Comparison of ENCODE assay signal across 13 cellular contexts in genomic region chr1:12176298-12177118, GRCh38. TPM values are rescaled to one million over a fixed set of nuclear protein-coding genes. Genes with fewer than 3 reads are reported as not detected.
A peak's percentile ranks its signal among the peaks of the same experiment; 100 is the strongest.
DNase-seq lines count a peak whose midpoint lies in the region; ATAC-seq and TF ChIP-seq lines count a peak whose summit lies in the region.
"Had no signal": no experiment of that assay in that cellular context is flagged by ENCODE, and none has a peak within 500 bp of the region (broad histone marks: within the 10 kb centered on the region; RNA-seq: fewer than 3 reads in every experiment).

No MANE protein-coding gene starts in this region.

- CTCF ChIA-PET in activated naive CD4-positive, alpha-beta T cell treated with anti-CD3 and anti-CD28 coated beads for 36 hours (lab: Charles Lee), result interaction anchor here (1.3 to 3.1 kb wide), 3 partner anchors 8 to 51 kb away, joined by 4 to 33 read pairs (median 8); no protein-coding TSS in a partner anchor

- 84 to 86% methylated on average over 6 of the region's 6 CpGs for WGBS in tibial nerve, 2 donors

- H3K4me1 Mint-ChIP-seq in activated naive CD4-positive, alpha-beta T cell treated with anti-CD3 and anti-CD28 coated beads for 36 hours (ENCODE audit: low read depth), result peaks cover 89% of the 10 kb centered on the region
- H3K4me1 Mint-ChIP-seq in activated naive CD8-positive, alpha-beta T cell treated with anti-CD3 and anti-CD28 coated beads for 36 hours, result peaks cover 85% of the 10 kb centered on the region

- H3K27ac ChIP-seq in lower lobe of right lung (peak overlapping the region; percentile 31), tibial nerve (peak overlapping the region in 3 of 4 donors; percentile 85 to 97 (median 89))

- TF ChIP-seq CTCF in lower lobe of right lung (IDR thresholded peaks at IDR 0.05) (no peak), tibial nerve (IDR thresholded peaks at IDR 0.05) (no peak)

- no peaks in the 10 kb centered on the region for H3K27me3 Mint-ChIP-seq in activated naive CD4-positive, alpha-beta T cell treated with anti-CD3 and anti-CD28 coated beads for 36 hours (ENCODE audit: low read depth)
- H3K27me3 Mint-ChIP-seq in activated naive CD8-positive, alpha-beta T cell treated with anti-CD3 and anti-CD28 coated beads for 36 hours, result no peaks in the 10 kb centered on the region

- no peak for ATAC-seq in lower lobe of right lung
- no peak for ATAC-seq in HG03460 (IDR thresholded peaks at IDR 0.05; ENCODE audit: unreplicated experiment)

- no peaks in the 10 kb centered on the region for H3K36me3 ChIP-seq in lower lobe of right lung
- H3K36me3 ChIP-seq in tibial nerve, result no peaks in the 10 kb centered on the region
- H3K36me3 ChIP-seq: thoracic aorta had no signal

- H3K4me1 ChIP-seq in lower lobe of right lung (peaks cover 99% of the 10 kb centered on the region), tibial nerve (peaks cover 0 to 98% (median 79%) of the 10 kb centered on the region in 4 donors)

- H3K27me3 ChIP-seq in lower lobe of right lung (ENCODE audit: low read depth) (no peaks in the 10 kb centered on the region), tibial nerve (no peaks in the 10 kb centered on the region)

- no peak for TF ChIP-seq EP300 in tibial nerve (IDR thresholded peaks at IDR 0.05)

- H3K36me3 Mint-ChIP-seq in activated naive CD4-positive, alpha-beta T cell treated with anti-CD3 and anti-CD28 coated beads for 36 hours (ENCODE audit: low read depth), result peaks cover 31% of the 10 kb centered on the region
- H3K36me3 Mint-ChIP-seq in activated naive CD8-positive, alpha-beta T cell treated with anti-CD3 and anti-CD28 coated beads for 36 hours, result peaks cover 56% of the 10 kb centered on the region
- H3K36me3 Mint-ChIP-seq: WTC11 had no signal

- H3K9me3 ChIP-seq in lower lobe of right lung (no peaks in the 10 kb centered on the region), tibial nerve (no peaks in the 10 kb centered on the region)
- H3K9me3 ChIP-seq: SK-N-SH, thoracic aorta had no signal

- peak overlapping the region; percentile 90 for H3K27ac Mint-ChIP-seq in activated naive CD4-positive, alpha-beta T cell treated with anti-CD3 and anti-CD28 coated beads for 36 hours
- H3K27ac Mint-ChIP-seq in activated naive CD8-positive, alpha-beta T cell treated with anti-CD3 and anti-CD28 coated beads for 36 hours, result peak overlapping the region; percentile 93
- H3K27ac Mint-ChIP-seq: nephron progenitor cell, WTC11 had no signal

- TF ChIP-seq POLR2A in tibial nerve (IDR thresholded peaks at IDR 0.05), result no peak

- H3K4me3 ChIP-seq in lower lobe of right lung, result no peak overlapping the region
- no peak overlapping the region for H3K4me3 ChIP-seq in tibial nerve
- H3K4me3 ChIP-seq: thoracic aorta had no signal

- peaks cover under 1% of the 10 kb centered on the region for H3K9me3 Mint-ChIP-seq in activated naive CD4-positive, alpha-beta T cell treated with anti-CD3 and anti-CD28 coated beads for 36 hours
- peaks cover under 1% of the 10 kb centered on the region for H3K9me3 Mint-ChIP-seq in activated naive CD8-positive, alpha-beta T cell treated with anti-CD3 and anti-CD28 coated beads for 36 hours
- H3K9me3 Mint-ChIP-seq: nephron progenitor cell, WTC11 had no signal

- peak overlapping the region; percentile 51 for H3K4me3 Mint-ChIP-seq in activated naive CD4-positive, alpha-beta T cell treated with anti-CD3 and anti-CD28 coated beads for 36 hours
- H3K4me3 Mint-ChIP-seq in activated naive CD8-positive, alpha-beta T cell treated with anti-CD3 and anti-CD28 coated beads for 36 hours, result peak overlapping the region; percentile 40
- H3K4me3 Mint-ChIP-seq: nephron progenitor cell, WTC11 had no signal

- intact Hi-C loops in activated naive CD4-positive, alpha-beta T cell treated with anti-CD3 and anti-CD28 coated beads for 36 hours (cut with micrococcal nuclease), result loop anchor here (1.0 to 10.0 kb wide), 6 partner anchors 108 to 1528 kb away; partner anchors contain the start of genes DHRS3 and PRDM2
- intact Hi-C loops in lower lobe of right lung (cut with DNase I), result no loop called here

- DNase-seq in activated naive CD4-positive, alpha-beta T cell treated with anti-CD3 and anti-CD28 coated beads for 36 hours, result no peak
- no peak for DNase-seq in activated naive CD4-positive, alpha-beta T cell treated with Interleukin-2 at 50 U/mL for 16 hours
- DNase-seq in activated naive CD8-positive, alpha-beta T cell treated with anti-CD3 and anti-CD28 coated beads for 36 hours, result no peak
- no peak for DNase-seq in lower lobe of right lung
- DNase-seq in tibial nerve (ENCODE audit: low spot score in 2 of 2), result no peak
- DNase-seq in NCI-H446 treated with DMSO at 0.1 percent for 48 hours (lab: John Stamatoyannopoulos, UW), result no peak
- DNase-seq in COLO668 (lab: John Stamatoyannopoulos, UW; ENCODE audit: unreplicated experiment), result no peak
- DNase-seq: MV-4-11, nephron progenitor cell, SK-N-SH had no signal

RNA-seq across cellular contexts. Expression of gene TNFRSF1B, which starts 9.7 kb away (rescaled TPM):
- 10 to 100 TPM; 69.4 to 75.7 TPM for total RNA-seq in activated naive CD4-positive, alpha-beta T cell treated with anti-CD3 and anti-CD28 coated beads for 36 hours
- total RNA-seq in activated naive CD8-positive, alpha-beta T cell treated with anti-CD3 and anti-CD28 coated beads for 36 hours, result 100 to 1,000 TPM; 187 to 193 TPM
- total RNA-seq in lower lobe of right lung (67.0 TPM), tibial nerve (10 to 100 TPM; 27.4 to 62.1 (median 43.5) TPM)

RNA-seq across cellular contexts. Expression of gene VPS13D, which starts 53.3 kb away (rescaled TPM):
- 10 to 100 TPM; 20.0 to 23.3 TPM for total RNA-seq in activated naive CD4-positive, alpha-beta T cell treated with anti-CD3 and anti-CD28 coated beads for 36 hours
- 10 to 100 TPM; 27.7 to 29.1 TPM for total RNA-seq in activated naive CD8-positive, alpha-beta T cell treated with anti-CD3 and anti-CD28 coated beads for 36 hours
- total RNA-seq in lower lobe of right lung (81.7 TPM), tibial nerve (100 to 1,000 TPM in 3 of 4 donors, 10 to 100 TPM in 1; 99.2 to 132 (median 110) TPM)
